ENCODE assay signal across 8 cellular contexts in the genomic region with DNA sequence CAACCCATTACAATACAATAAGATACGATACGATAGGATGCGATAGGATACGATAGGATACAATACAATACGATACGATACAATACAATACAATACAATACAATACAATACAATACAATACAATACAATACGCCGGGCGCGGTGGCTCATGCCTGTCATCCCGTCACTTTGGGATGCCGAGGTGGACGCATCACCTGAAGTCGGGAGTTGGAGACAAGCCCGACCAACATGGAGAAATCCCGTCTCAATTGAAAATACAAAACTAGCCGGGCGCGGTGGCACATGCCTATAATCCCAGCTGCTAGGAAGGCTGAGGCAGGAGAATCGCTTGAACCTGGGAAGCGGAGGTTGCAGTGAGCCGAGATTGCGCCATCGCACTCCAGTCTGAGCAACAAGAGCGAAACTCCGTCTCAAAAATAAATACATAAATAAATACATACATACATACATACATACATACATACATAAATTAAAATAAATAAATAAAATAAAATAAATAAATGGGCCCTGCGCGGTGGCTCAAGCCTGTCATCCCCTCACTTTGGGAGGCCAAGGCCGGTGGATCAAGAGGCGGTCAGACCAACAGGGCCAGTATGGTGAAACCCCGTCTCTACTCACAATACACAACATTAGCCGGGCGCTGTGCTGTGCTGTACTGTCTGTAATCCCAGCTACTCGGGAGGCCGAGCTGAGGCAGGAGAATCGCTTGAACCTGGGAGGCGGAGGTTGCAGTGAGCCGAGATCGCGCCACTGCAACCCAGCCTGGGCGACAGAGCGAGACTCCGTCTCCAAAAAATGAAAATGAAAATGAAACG.
DNase-seq lines count a peak whose midpoint lies in the region; ATAC-seq and TF ChIP-seq lines count a peak whose summit lies in the region.
"Not testable (repeated sequence)": the region's sequence is repeated elsewhere in the genome, so short reads cannot be mapped to it uniquely, and the experiment has no call there.

No MANE protein-coding gene starts in this region.

- not testable (repeated sequence) for H3K27me3 ChIP-seq in psoas muscle (ENCODE audit: insufficient read depth in 3 of 3, low read length in 2 of 3)

- H3K36me3 Mint-ChIP-seq in WTC11: not testable (repeated sequence)

- H3K27ac Mint-ChIP-seq in WTC11: not testable (repeated sequence)

- not testable (repeated sequence) for TF ChIP-seq CTCF in WTC11 (IDR thresholded peaks at IDR 0.05); psoas muscle (IDR thresholded peaks at IDR 0.05)

- not testable (repeated sequence) for H3K27me3 Mint-ChIP-seq in WTC11 (ENCODE audit: low read depth)

- H3K27ac ChIP-seq in psoas muscle: not testable (repeated sequence)

- no CpG with 5 or more reads among the region's 44 CpGs for WGBS in psoas muscle, 3 donors

- not testable (repeated sequence) for H3K36me3 ChIP-seq in psoas muscle (ENCODE audit: insufficient read depth in 1 of 2, low read depth in 1 of 2)

- not testable (repeated sequence) for DNase-seq in WTC11 (ENCODE audit: low spot score); Right ventricle myocardium superior; psoas muscle

- not testable (repeated sequence) for H3K4me1 Mint-ChIP-seq in WTC11

- not testable (repeated sequence) for H3K4me1 ChIP-seq in psoas muscle

- not testable (repeated sequence) for H3K4me3 Mint-ChIP-seq in WTC11

- H3K4me3 ChIP-seq in psoas muscle: not testable (repeated sequence)

- CTCF ChIA-PET in WTC11 (lab: Charles Lee): not testable (repeated sequence)

- H3K9me3 ChIP-seq in psoas muscle: not testable (repeated sequence)

- ATAC-seq in GM18498 (IDR thresholded peaks at IDR 0.05; ENCODE audit: unreplicated experiment): peak; percentile 84
- peak; percentile 65 for ATAC-seq in GM19328 (IDR thresholded peaks at IDR 0.05; ENCODE audit: unreplicated experiment)
- ATAC-seq in GM21619 (IDR thresholded peaks at IDR 0.05; ENCODE audit: unreplicated experiment): peak; percentile 80
- peak; percentile 74 for ATAC-seq in HG02938 (IDR thresholded peaks at IDR 0.05; ENCODE audit: unreplicated experiment)
- peak; percentile 78 for ATAC-seq in HG03354 (IDR thresholded peaks at IDR 0.05; ENCODE audit: poor library complexity, severe bottlenecking, unreplicated experiment)
- ATAC-seq in WTC11: peak; percentile 81
- peak; percentile 84 for ATAC-seq in Right ventricle myocardium superior (ENCODE audit: poor library complexity)
- ATAC-seq in psoas muscle: peak; percentile 77 to 83 (median 80)

- intact Hi-C loops in Right ventricle myocardium superior (cut with DNase I); psoas muscle (cut with DNase I): not testable (repeated sequence)

- not testable (repeated sequence) for H3K9me3 Mint-ChIP-seq in WTC11

- POLR2A ChIA-PET in WTC11 (lab: Charles Lee): not testable (repeated sequence)
